In genomic region chr20:31951530-31952453, GRCh38 we compare ENCODE assay signal across 8 cellular contexts. TPM values are rescaled to one million over a fixed set of nuclear protein-coding genes. Genes with fewer than 3 reads are reported as not detected.
DNase-seq lines count a peak whose midpoint lies in the region; ATAC-seq and TF ChIP-seq lines count a peak whose summit lies in the region.

TSS of gene PDRG1 (minus strand) at chr20:31952046. CDS start at chr20:31951961, 85 bp downstream.

- H3K36me3 ChIP-seq in spleen = peaks cover 3 to 35% (median 30%) of the 10 kb centered on the region in 6 donors

- peak; percentile 96 for ATAC-seq in GM19023 (IDR thresholded peaks at IDR 0.05; ENCODE audit: unreplicated experiment)
- peak; percentile 87 for ATAC-seq in HG03196 (IDR thresholded peaks at IDR 0.05; ENCODE audit: unreplicated experiment)

- TF ChIP-seq POLR2A in spleen (IDR thresholded peaks at IDR 0.05) = no peak

- peak; percentile 80 for TF ChIP-seq CTCF in WI38 (IDR thresholded peaks at IDR 0.05; ENCODE audit: low read depth, low read length)
- TF ChIP-seq CTCF in cardiac fibroblast (IDR thresholded peaks at IDR 0.05; ENCODE audit: low read depth, low read length) = peak; percentile 95
- TF ChIP-seq CTCF in spleen (IDR thresholded peaks at IDR 0.05 in 8 of 11, conservative IDR thresholded peaks at IDR 0.05 in 3 of 11) = peak; percentile 87 to 99 (median 97)

- peak; percentile 91 to 94 for DNase-seq in AML-193 (lab: John Stamatoyannopoulos, UW)
- peak; percentile 99 for DNase-seq in NCI-H2227 treated with DMSO at 0.1 percent for 48 hours (lab: John Stamatoyannopoulos, UW)
- DNase-seq in cardiac fibroblast (ENCODE audit: low read depth in 2 of 2) = peak; percentile 96 to 98
- peak; percentile 96 for DNase-seq in inferior parietal cortex (ENCODE audit: extremely low spot score)
- DNase-seq in spleen = peak; percentile 99

- H3K4me1 ChIP-seq in spleen = peaks cover 11 to 33% (median 25%) of the 10 kb centered on the region in 6 donors

- 0 to 1% (median 0%) methylated on average over 55 to 63 of the region's 63 CpGs for WGBS in spleen, 5 donors

- peaks cover 0 to 7% (median 0%) of the 10 kb centered on the region in 8 donors for H3K9me3 ChIP-seq in spleen

- H3K4me3 ChIP-seq in WI38 (ENCODE audit: low read depth, low read length) (peak within 1 kb of the TSS; percentile 96), cardiac fibroblast (replicated peaks in 1 of 2; ENCODE audit: low read depth in 2 of 2, low read length in 2 of 2) (peak within 1 kb of the TSS; percentile 86 to 92), spleen (peak within 1 kb of the TSS; percentile 76 to 97 (median 88))

- peaks cover 0 to 6% (median 0%) of the 10 kb centered on the region in 7 donors for H3K27me3 ChIP-seq in spleen (replicated peaks in 1 of 7)

- peak within 1 kb of the TSS; percentile 72 to 92 (median 84) for H3K27ac ChIP-seq in spleen

- intact Hi-C loops in spleen (cut with DNase I; ENCODE audit: low total_unique reads) = loop anchor here (10.0 kb wide), 1 partner anchor 97 kb away; no protein-coding TSS in a partner anchor

RNA-seq across cellular contexts. Expression of gene PDRG1, which starts in this region (rescaled TPM):
- 10 to 100 TPM in 4 of 7 donors, 1 to 10 TPM in 3; 8.2 to 13.9 (median 10.4) TPM for total RNA-seq in spleen
- polyA plus RNA-seq in spleen = 10 to 100 TPM; 15.8 to 21.1 (median 19.7) TPM

Comparison
In these comparisons a context has a peak if more than half of its experiments do, and no peak if none do; other contexts are left out.
1. Peak in every context shown above with its lines: DNase-seq, ATAC-seq, H3K4me3 ChIP-seq and H3K27ac ChIP-seq.